ENCODE assay signal across 2 cellular contexts in genomic region chrX:24979081-24979480, GRCh38.
TF ChIP-seq lines count a peak whose summit lies in the region.

No MANE protein-coding gene starts in this region.

TF ChIP-seq in A549, 52 proteins besides CTCF, POLR2A, EP300 and RAD21 (continued from another document):
- TF ChIP-seq HMGXB4 (CRISPR knock-in tag; IDR thresholded peaks at IDR 0.05; ENCODE audit: borderline replicate concordance) (no peak), MAX (IDR thresholded peaks at IDR 0.05) (no peak), GATA3 (IDR thresholded peaks at IDR 0.05; ENCODE audit: borderline replicate concordance) (no peak), CEBPB (IDR thresholded peaks at IDR 0.05) (no peak), NFE2L2 (conservative IDR thresholded peaks at IDR 0.05; ENCODE audit: low read length) (no peak), JUNB (IDR thresholded peaks at IDR 0.05) (no peak), RNF2 (IDR thresholded peaks at IDR 0.05; ENCODE audit: borderline replicate concordance, low read depth) (no peak), NR3C1 (IDR thresholded peaks at IDR 0.05) (no peak), HEYL (CRISPR knock-in tag; IDR thresholded peaks at IDR 0.05) (no peak), KDM1A (IDR thresholded peaks at IDR 0.05; ENCODE audit: low read depth) (no peak)
TF ChIP-seq in A549: peak in this region for 0.

TF ChIP-seq in HepG2, 621 proteins besides CTCF, POLR2A, EP300 and RAD21 (continued from another document):
- no peak for TF ChIP-seq NONO (IDR thresholded peaks at IDR 0.05)
- TF ChIP-seq NONO (CRISPR knock-in tag; conservative IDR thresholded peaks at IDR 0.05), result no peak
